18 cellular contexts compared by ENCODE assay signal in the genomic region with DNA sequence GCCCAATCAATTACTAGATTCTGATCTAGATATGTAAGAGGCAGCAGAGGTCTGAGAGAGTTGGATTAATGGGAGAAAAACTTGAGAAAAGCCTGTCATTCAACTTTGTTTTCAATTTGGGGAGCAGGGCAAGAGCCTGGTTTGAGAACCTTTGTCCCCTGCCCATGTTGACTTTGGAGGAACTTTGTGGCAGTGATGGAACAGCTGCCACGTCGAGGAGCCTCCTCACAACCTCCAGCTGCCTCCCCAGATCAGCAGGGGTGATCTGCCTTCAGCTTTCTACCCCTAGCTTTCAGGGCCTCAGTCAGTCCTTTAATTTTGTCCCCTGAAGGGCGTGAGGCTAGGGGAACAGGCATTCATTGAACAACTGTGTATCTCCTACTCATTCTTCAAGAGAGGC. TPM values are rescaled to one million over a fixed set of nuclear protein-coding genes. Genes with fewer than 3 reads are reported as not detected.
DNase-seq lines count a peak whose midpoint lies in the region; ATAC-seq, FAIRE-seq and TF ChIP-seq lines count a peak whose summit lies in the region.
"Had no signal": no experiment of that assay in that cellular context is flagged by ENCODE, and none has a peak within 500 bp of the region (broad histone marks: within the 10 kb centered on the region; RNA-seq: fewer than 3 reads in every experiment).

No MANE protein-coding gene starts in this region.

- no peak for DNase-seq in CD4-positive, CD25-positive, alpha-beta regulatory T cell
- DNase-seq in keratinocyte (ENCODE audit: low read depth, low spot score): no peak
- no peak for DNase-seq in trophoblast cell
- no peak for DNase-seq in NCI-H1048 (lab: John Stamatoyannopoulos, UW)
- DNase-seq: C1 segment of cervical spinal cord, H9, NCI-H1417, NCI-H187, NCI-H2107, NCI-H510A, NCI-H748 treated with DMSO at 0.1 percent for 48 hours, SHP77 had no signal

- H3K27me3 Mint-ChIP-seq in CD4-positive, CD25-positive, alpha-beta regulatory T cell: no peaks in the 10 kb centered on the region

- H3K4me1 Mint-ChIP-seq in CD4-positive, CD25-positive, alpha-beta regulatory T cell: peaks cover 32 to 55% (median 40%) of the 10 kb centered on the region in 4 donors

- no peak overlapping the region for H4K12ac ChIP-seq in trophoblast cell (ENCODE audit: low read depth, low read length)

- H3K27ac ChIP-seq in CD4-positive, CD25-positive, alpha-beta regulatory T cell (ENCODE audit: insufficient read depth, low read length, poor library complexity, severe bottlenecking): no peak overlapping the region
- H3K27ac ChIP-seq in keratinocyte (ENCODE audit: control insufficient read depth, insufficient read depth, low read length): peak overlapping the region; percentile 21
- peak overlapping the region; percentile 42 for H3K27ac ChIP-seq in trophoblast cell (ENCODE audit: low read depth, low read length)

- H3K27me3 ChIP-seq in CD4-positive, CD25-positive, alpha-beta regulatory T cell (ENCODE audit: control insufficient read depth, insufficient read depth, low read length): no peaks in the 10 kb centered on the region
- no peaks in the 10 kb centered on the region for H3K27me3 ChIP-seq in Loucy (ENCODE audit: insufficient read depth, low read length, poor library complexity, severe bottlenecking)
- H3K27me3 ChIP-seq in keratinocyte (ENCODE audit: control insufficient read depth, extremely low read depth, insufficient read depth, low read length): no peaks in the 10 kb centered on the region
- H3K27me3 ChIP-seq in trophoblast cell (ENCODE audit: insufficient read depth, low read length): no peaks in the 10 kb centered on the region

- H3K14ac ChIP-seq in trophoblast cell (ENCODE audit: low read length): peak overlapping the region; percentile 90

- no CpG with 5 or more reads among the region's 3 CpGs for WGBS in trophoblast cell (ENCODE audit: extremely low coverage, insufficient coverage, insufficient read length)

- peaks cover 73% of the 10 kb centered on the region for H3K36me3 ChIP-seq in CD4-positive, CD25-positive, alpha-beta regulatory T cell (ENCODE audit: control insufficient read depth, insufficient read depth, low read length)
- H3K36me3 ChIP-seq in Loucy (ENCODE audit: insufficient read depth, low read length) (peaks cover 67% of the 10 kb centered on the region), keratinocyte (ENCODE audit: control insufficient read depth in 2 of 2, extremely low read depth in 1 of 2, insufficient read depth in 2 of 2, low read length in 2 of 2) (peaks cover 27 to 36% of the 10 kb centered on the region in 2 experiments), trophoblast cell (ENCODE audit: control insufficient read depth in 1 of 2, insufficient read depth in 2 of 2, low read length in 2 of 2) (peaks cover 19 to 42% of the 10 kb centered on the region in 2 experiments)

- H3K4me2 ChIP-seq in Loucy (ENCODE audit: low read depth, low read length, poor library complexity, severe bottlenecking) (peak overlapping the region; percentile 91), keratinocyte (ENCODE audit: control insufficient read depth, extremely low read depth, insufficient read depth, low read depth, low read length) (no peak overlapping the region), trophoblast cell (ENCODE audit: low read length) (peak overlapping the region; percentile 25)

- no peaks in the 10 kb centered on the region for H3K9me1 ChIP-seq in keratinocyte (ENCODE audit: control insufficient read depth, extremely low read depth, insufficient read depth, low read length)

- H2BK120ac ChIP-seq in trophoblast cell (ENCODE audit: insufficient read depth, low read length, poor library complexity): peak overlapping the region; percentile 14

- dilution Hi-C loops in keratinocyte (cut with MboI; ENCODE audit: extremely low pct_ligation_motif_present, low sequenced_read_pairs): no loop called here

- peak overlapping the region; percentile 50 for H4K91ac ChIP-seq in trophoblast cell (ENCODE audit: low read depth, low read length)

- H3K18ac ChIP-seq in trophoblast cell (ENCODE audit: low read length): peak overlapping the region; percentile 72

- H3K4me3 ChIP-seq in CD4-positive, CD25-positive, alpha-beta regulatory T cell (ENCODE audit: low read depth, low read length): no peak overlapping the region
- no peak overlapping the region for H3K4me3 ChIP-seq in Loucy (ENCODE audit: low read length, poor library complexity, severe bottlenecking)
- no peak overlapping the region for H3K4me3 ChIP-seq in keratinocyte (ENCODE audit: control insufficient read depth in 2 of 3, extremely low read depth in 1 of 3, insufficient read depth in 2 of 3, low read depth in 1 of 3, low read length in 3 of 3)
- H3K4me3 ChIP-seq in trophoblast cell (ENCODE audit: low read depth, low read length): no peak overlapping the region

- no peaks in the 10 kb centered on the region for H3K9me3 Mint-ChIP-seq in CD4-positive, CD25-positive, alpha-beta regulatory T cell
- H3K9me3 Mint-ChIP-seq: H9 had no signal

- H3K4me1 ChIP-seq in CD4-positive, CD25-positive, alpha-beta regulatory T cell (ENCODE audit: control insufficient read depth, insufficient read depth, low read length, poor library complexity, severe bottlenecking): no peaks in the 10 kb centered on the region
- H3K4me1 ChIP-seq in Loucy (ENCODE audit: insufficient read depth, low read length, poor library complexity, severe bottlenecking) (peaks cover 56% of the 10 kb centered on the region), keratinocyte (ENCODE audit: control insufficient read depth, extremely low read depth, insufficient read depth, low read length) (peaks cover 36% of the 10 kb centered on the region), trophoblast cell (ENCODE audit: control insufficient read depth in 1 of 2, insufficient read depth in 2 of 2, low read length in 2 of 2) (peaks cover 19 to 31% of the 10 kb centered on the region in 2 experiments)

- peak overlapping the region; percentile 81 for H3K4ac ChIP-seq in trophoblast cell (ENCODE audit: low read depth, low read length)

- peaks cover 78% of the 10 kb centered on the region for H3K36me3 Mint-ChIP-seq in CD4-positive, CD25-positive, alpha-beta regulatory T cell

- peaks cover 21% of the 10 kb centered on the region for H3K79me1 ChIP-seq in trophoblast cell (ENCODE audit: low read length)

- H3K4me3 Mint-ChIP-seq in CD4-positive, CD25-positive, alpha-beta regulatory T cell: no peak overlapping the region
- H3K4me3 Mint-ChIP-seq: H9 had no signal

- H2BK12ac ChIP-seq in trophoblast cell (ENCODE audit: low read length): peak overlapping the region; percentile 69

- H3K9me3 ChIP-seq in CD4-positive, CD25-positive, alpha-beta regulatory T cell (ENCODE audit: control insufficient read depth in 2 of 2, low read length in 2 of 2): no peaks in the 10 kb centered on the region
- H3K9me3 ChIP-seq in Loucy (ENCODE audit: insufficient read depth, low read depth, low read length) (no peaks in the 10 kb centered on the region), keratinocyte (ENCODE audit: control insufficient read depth, low read depth, low read length) (no peaks in the 10 kb centered on the region), trophoblast cell (ENCODE audit: insufficient read depth, low read depth, low read length) (peaks cover 2% of the 10 kb centered on the region)

- H4K20me1 ChIP-seq in Loucy (ENCODE audit: insufficient read depth, low read length, poor library complexity, severe bottlenecking) (peaks cover 37% of the 10 kb centered on the region), keratinocyte (ENCODE audit: control insufficient read depth, extremely low read depth, insufficient read depth, low read length) (no peaks in the 10 kb centered on the region)

- no peak overlapping the region for H3K23ac ChIP-seq in trophoblast cell (ENCODE audit: low read length)

- no peak for FAIRE-seq in keratinocyte (lab: Jason Lieb, UNC)
- FAIRE-seq: G401.6, RCC 7860 had no signal

- no peak for ATAC-seq in CD4-positive, CD25-positive, alpha-beta regulatory T cell (ENCODE audit: low read depth in 2 of 2)
- no peak for ATAC-seq in HG03196 (IDR thresholded peaks at IDR 0.05; ENCODE audit: unreplicated experiment)
- no peak for ATAC-seq in HG02763 (IDR thresholded peaks at IDR 0.05; ENCODE audit: unreplicated experiment)
- ATAC-seq: SK-N-SH treated with all-trans-retinoic acid at 6 μM for 48 hours had no signal

- H3K9ac ChIP-seq in Loucy (ENCODE audit: low read depth, low read length, poor library complexity, severe bottlenecking) (no peak overlapping the region), keratinocyte (ENCODE audit: control insufficient read depth, extremely low read depth, insufficient read depth, low read length) (no peak overlapping the region), trophoblast cell (ENCODE audit: low read length) (peak overlapping the region; percentile 19)

- H2AFZ ChIP-seq in Loucy (ENCODE audit: low read length) (no peak overlapping the region), keratinocyte (ENCODE audit: control insufficient read depth, low read length) (no peak overlapping the region), trophoblast cell (ENCODE audit: insufficient read depth, low read length, poor library complexity) (no peak overlapping the region)

- H3K27ac Mint-ChIP-seq in CD4-positive, CD25-positive, alpha-beta regulatory T cell: peak overlapping the region in 2 of 3 donors; percentile 9 to 58
- H3K27ac Mint-ChIP-seq: H9 had no signal

- H3K79me2 ChIP-seq in Loucy (ENCODE audit: insufficient read depth, low read length): peaks cover 93% of the 10 kb centered on the region
- peaks cover 53% of the 10 kb centered on the region for H3K79me2 ChIP-seq in keratinocyte (ENCODE audit: control insufficient read depth, insufficient read depth, low read length)
- H3K79me2 ChIP-seq in trophoblast cell (ENCODE audit: control insufficient read depth, insufficient read depth, low read length, poor library complexity): peaks cover 15% of the 10 kb centered on the region

- H2AK5ac ChIP-seq in trophoblast cell (ENCODE audit: low read length): peak overlapping the region; percentile 76

- H3K9me2 ChIP-seq in Loucy (replicated peaks; ENCODE audit: low read depth, low read length): no peaks in the 10 kb centered on the region

- peak overlapping the region; percentile 41 for H4K8ac ChIP-seq in trophoblast cell (ENCODE audit: low read depth, low read length)

- TF ChIP-seq CTCF in Loucy (conservative IDR thresholded peaks at IDR 0.05; ENCODE audit: low read length) (no peak), keratinocyte (optimal IDR thresholded peaks at IDR 0.05 in 1 of 3, IDR thresholded peaks at IDR 0.05 in 1 of 3, conservative IDR thresholded peaks at IDR 0.05 in 1 of 3; ENCODE audit: extremely low read depth in 1 of 3, insufficient read depth in 2 of 3, low read length in 3 of 3) (no peak)

- H2BK5ac ChIP-seq in trophoblast cell (ENCODE audit: low read depth, low read length, poor library complexity): peak overlapping the region; percentile 8

- H3F3A ChIP-seq in Loucy (ENCODE audit: low read depth): no peaks in the 10 kb centered on the region

RNA-seq across cellular contexts. Expression of a gene that starts 8.7 kb away (rescaled TPM):
- 21.1 TPM for total RNA-seq in CD4-positive, CD25-positive, alpha-beta regulatory T cell
- 10 to 100 TPM; 13.9 to 22.8 (median 21.0) TPM for polyA plus RNA-seq in CD4-positive, CD25-positive, alpha-beta regulatory T cell
- 28.3 to 35.3 TPM (median 34.6 TPM) in 3 replicates for polyA plus RNA-seq in keratinocyte
- 7.8 TPM for polyA plus RNA-seq in keratinocyte (2011; ENCODE audit: low read depth)
- polyA plus RNA-seq in keratinocyte (2011; cell fraction: cytosol; rRNA removed): 26.9 and 29.9 TPM in 2 replicates
- polyA plus RNA-seq in keratinocyte (2011; cell fraction: nucleus; rRNA removed): 26.6 and 34.8 TPM in 2 replicates
- 7.8 and 24.8 TPM in 2 replicates for polyA plus RNA-seq in keratinocyte (2012; ENCODE audit: low replicate concordance)
- polyA minus RNA-seq in keratinocyte: 42.1 to 84.4 TPM (median 67.8 TPM) in 3 replicates
- polyA minus RNA-seq in keratinocyte (2011; cell fraction: cytosol; rRNA and poly(A)+ RNA removed): 33.6 TPM
- 24.4 and 40.3 TPM in 2 replicates for polyA minus RNA-seq in keratinocyte (2011; cell fraction: nucleus; rRNA and poly(A)+ RNA removed)
- 111 and 112 TPM in 2 replicates for polyA plus RNA-seq in trophoblast cell (2013)

RNA-seq across cellular contexts. Expression of a gene that starts 8.9 kb away (rescaled TPM):
- total RNA-seq in CD4-positive, CD25-positive, alpha-beta regulatory T cell: 11.0 TPM
- polyA plus RNA-seq in CD4-positive, CD25-positive, alpha-beta regulatory T cell: 1 to 10 TPM; 2.5 to 5.0 (median 3.7) TPM
- 1.8 to 5.0 TPM (median 4.7 TPM) in 3 replicates for polyA plus RNA-seq in keratinocyte
- polyA plus RNA-seq in keratinocyte (2011; ENCODE audit: low read depth): 76.1 TPM
- 1.4 and 2.4 TPM in 2 replicates for polyA plus RNA-seq in keratinocyte (2011; cell fraction: cytosol; rRNA removed)
- polyA plus RNA-seq in keratinocyte (2011; cell fraction: nucleus; rRNA removed): 5.2 and 7.7 TPM in 2 replicates
- 2.1 and 4.8 TPM in 2 replicates for polyA plus RNA-seq in keratinocyte (2012; ENCODE audit: low replicate concordance)
- 3.3 to 9.2 TPM (median 7.7 TPM) in 3 replicates for polyA minus RNA-seq in keratinocyte
- 3.6 TPM for polyA minus RNA-seq in keratinocyte (2011; cell fraction: cytosol; rRNA and poly(A)+ RNA removed)
- polyA minus RNA-seq in keratinocyte (2011; cell fraction: nucleus; rRNA and poly(A)+ RNA removed): 12.9 and 21.0 TPM in 2 replicates
- 5.6 and 6.4 TPM in 2 replicates for polyA plus RNA-seq in trophoblast cell (2013)
